ENCODE assay signal across 1 cellular context in genomic region chr7:30799206-30799975, GRCh38.
TF ChIP-seq lines count a peak whose summit lies in the region.

No MANE protein-coding gene starts in this region.

TF ChIP-seq in GM23338, 12 proteins besides CTCF, POLR2A, EP300 and RAD21 (continued from another document):
- TF ChIP-seq ZNF462 (CRISPR knock-in tag; IDR thresholded peaks at IDR 0.05) (no peak), CREB1 (CRISPR knock-in tag; IDR thresholded peaks at IDR 0.05; ENCODE audit: low read depth) (no peak), ZNF114 (CRISPR knock-in tag; IDR thresholded peaks at IDR 0.05) (no peak), REST (IDR thresholded peaks at IDR 0.05; ENCODE audit: unreplicated experiment) (no peak), EZH2phosphoT487 (IDR thresholded peaks at IDR 0.05; ENCODE audit: unreplicated experiment) (no peak), POLR2AphosphoS5 (IDR thresholded peaks at IDR 0.05; ENCODE audit: low read depth) (no peak), NANOG (IDR thresholded peaks at IDR 0.05; ENCODE audit: borderline replicate concordance) (no peak)
